In the genomic region with DNA sequence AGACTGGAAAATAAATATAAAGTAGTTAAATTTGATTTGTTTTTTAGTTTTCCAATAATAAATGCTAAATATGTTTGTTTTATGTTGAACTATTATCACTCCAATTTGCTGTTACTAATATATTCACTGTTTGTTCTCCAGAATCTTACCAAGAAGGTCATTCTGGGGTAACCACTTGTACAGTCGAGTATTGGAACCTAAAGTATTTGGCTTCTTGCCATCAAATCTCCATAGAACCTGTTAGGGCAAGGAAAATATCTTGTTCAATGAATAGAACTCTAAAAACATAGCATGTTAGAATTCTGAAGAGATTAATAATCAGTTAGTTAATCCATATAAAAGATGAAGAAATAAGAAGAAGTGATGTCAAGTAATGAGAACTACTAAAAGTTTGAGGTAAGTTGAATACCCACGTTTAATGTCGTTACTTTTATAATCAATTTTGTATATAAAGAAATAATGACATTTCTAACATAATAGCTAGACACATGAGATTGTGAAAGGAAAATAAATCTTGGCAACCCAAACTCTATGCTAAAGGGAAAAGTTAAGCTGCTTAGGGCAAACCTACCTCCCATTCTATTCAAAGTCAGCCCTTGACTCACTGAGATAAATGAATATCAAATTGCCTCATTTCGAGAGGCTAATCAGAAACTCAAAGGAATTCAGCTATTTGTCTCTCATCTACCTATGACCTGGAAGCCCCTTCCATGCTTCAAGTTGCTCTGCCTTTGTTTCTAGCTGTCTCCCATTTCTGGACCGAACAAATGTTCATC, we compare ENCODE assay signal across 21 cellular contexts. TPM values are rescaled to one million over a fixed set of nuclear protein-coding genes. Genes with fewer than 3 reads are reported as not detected.
A peak's percentile ranks its signal among the peaks of the same experiment; 100 is the strongest.
DNase-seq lines count a peak whose midpoint lies in the region; ATAC-seq, FAIRE-seq and TF ChIP-seq lines count a peak whose summit lies in the region.
"Had no signal": no experiment of that assay in that cellular context is flagged by ENCODE, and none has a peak within 500 bp of the region (broad histone marks: within the 10 kb centered on the region; RNA-seq: fewer than 3 reads in every experiment).

No MANE protein-coding gene starts in this region.

- H3K4me2 ChIP-seq in HepG2 (ENCODE audit: low read depth, low read length): peak overlapping the region; percentile 69; the same call in 1 of the 2 replicates
- H3K4me2 ChIP-seq: PC-9 had no signal

- no peak for TF ChIP-seq RAD21 in HepG2 (CRISPR knock-in tag; IDR thresholded peaks at IDR 0.05)

- no peaks in the 10 kb centered on the region for H3K9me3 ChIP-seq in HepG2 (ENCODE audit: low read length)
- H3K9me3 ChIP-seq in right lobe of liver: no peaks in the 10 kb centered on the region

- peak overlapping the region; percentile 1; the same call in 1 of the 2 replicates for H3K9ac ChIP-seq in HepG2 (ENCODE audit: insufficient read depth, low read depth, low read length)
- H3K9ac ChIP-seq: GM23248 had no signal

- intact Hi-C loops in HepG2 (cut with micrococcal nuclease; ENCODE audit: unreplicated experiment) (loop anchor here (10.0 kb wide), 2 partner anchors 160 to 370 kb away; partner anchors contain the start of gene UGT2B10), right lobe of liver (cut with DNase I) (no loop called here)

- peak overlapping the region; percentile 24 for H3K27ac Mint-ChIP-seq in type B pancreatic cell
- no peak overlapping the region for H3K27ac Mint-ChIP-seq in WTC11

- no peaks in the 10 kb centered on the region for H3K79me2 ChIP-seq in HepG2 (ENCODE audit: insufficient read depth, low read length)

- TF ChIP-seq CTCF in HepG2 (CRISPR knock-in tag; IDR thresholded peaks at IDR 0.05) (no peak), right lobe of liver (IDR thresholded peaks at IDR 0.05) (no peak), type B pancreatic cell (conservative IDR thresholded peaks at IDR 0.05) (no peak), WTC11 (IDR thresholded peaks at IDR 0.05) (no peak)

- peaks cover 23% of the 10 kb centered on the region for H3K4me1 Mint-ChIP-seq in type B pancreatic cell (ENCODE audit: unreplicated experiment)
- peaks cover 33% of the 10 kb centered on the region for H3K4me1 Mint-ChIP-seq in WTC11

- TF ChIP-seq EP300 in HepG2 (IDR thresholded peaks at IDR 0.05; ENCODE audit: low read depth in 2 of 2, low read length in 2 of 2): no peak
- TF ChIP-seq EP300 in HepG2 (CRISPR knock-in tag; IDR thresholded peaks at IDR 0.05; ENCODE audit: borderline replicate concordance): no peak

- H3K27me3 Mint-ChIP-seq in type B pancreatic cell: no peaks in the 10 kb centered on the region
- no peaks in the 10 kb centered on the region for H3K27me3 Mint-ChIP-seq in WTC11 (ENCODE audit: low read depth)

- BruUV-seq in HepG2 (replicated peaks; lab: Mats Ljungman, UMichigan): no TSS peak

- H3K27ac ChIP-seq in HepG2 (ENCODE audit: extremely low read length, insufficient read depth, low read length): peak overlapping the region; percentile 95
- peak overlapping the region in 1 of 3 donors; percentile 76 for H3K27ac ChIP-seq in right lobe of liver
- H3K27ac ChIP-seq: GM23248, PC-9 had no signal

- H3K36me3 Mint-ChIP-seq in type B pancreatic cell (no peaks in the 10 kb centered on the region), WTC11 (peaks cover 5% of the 10 kb centered on the region)

- FAIRE-seq in HepG2 (lab: Jason Lieb, UNC) (no peak), colon (lab: Jason Lieb, UNC) (peak; percentile 85)
- FAIRE-seq: GM12892 had no signal

- CTCF ChIA-PET in HepG2 (lab: Yijun Ruan, JAX; ENCODE audit: low intra/inter-chr PET ratio, low total read pairs): no interaction called here
- CTCF ChIA-PET in WTC11 (lab: Charles Lee): no interaction called here

- H3K4me3 ChIP-seq in HepG2 (replicated peaks in 1 of 3; ENCODE audit: insufficient read depth in 1 of 3, low read depth in 2 of 3, low read length in 3 of 3): no peak overlapping the region
- H3K4me3 ChIP-seq in right lobe of liver: no peak overlapping the region
- H3K4me3 ChIP-seq: GM23248, PC-9 had no signal

- TF ChIP-seq POLR2A in HepG2 (IDR thresholded peaks at IDR 0.05; ENCODE audit: insufficient read depth in 1 of 2, low read depth in 2 of 2, low read length in 2 of 2) (no peak), right lobe of liver (IDR thresholded peaks at IDR 0.05) (no peak)

- H3K4me1 ChIP-seq in HepG2 (ENCODE audit: insufficient read depth, low read length) (peaks cover 53% of the 10 kb centered on the region), right lobe of liver (peaks cover 0 to 29% (median 5%) of the 10 kb centered on the region in 4 donors)

- no peak overlapping the region for H3K4me3 Mint-ChIP-seq in type B pancreatic cell
- H3K4me3 Mint-ChIP-seq in WTC11: no peak overlapping the region

- no peaks in the 10 kb centered on the region for H3K27me3 ChIP-seq in HepG2 (ENCODE audit: control insufficient read depth in 1 of 2, insufficient read depth in 2 of 2, low read length in 2 of 2)
- H3K27me3 ChIP-seq in right lobe of liver: no peaks in the 10 kb centered on the region

- H3K36me3 ChIP-seq in HepG2 (replicated peaks in 1 of 2; ENCODE audit: control insufficient read depth in 1 of 2, insufficient read depth in 2 of 2, low read length in 2 of 2): no peaks in the 10 kb centered on the region
- H3K36me3 ChIP-seq in right lobe of liver: peaks cover 0 to 35% (median 11%) of the 10 kb centered on the region in 4 donors

- H3K9me3 Mint-ChIP-seq in type B pancreatic cell (no peaks in the 10 kb centered on the region), WTC11 (peaks cover 9% of the 10 kb centered on the region)

- no peak overlapping the region for H2AFZ ChIP-seq in HepG2 (ENCODE audit: low read length)
- H2AFZ ChIP-seq: GM23248, PC-9 had no signal

- in situ Hi-C loops in HepG2 (cut with HindIII; ENCODE audit: extremely low pct_ligation_motif_present, low pct_unique_long_range_greater_than_20kb): no loop called here

- ATAC-seq in HepG2 (no peak), right lobe of liver (no peak), HG02870 (IDR thresholded peaks at IDR 0.05; ENCODE audit: unreplicated experiment) (no peak), HG03521 (IDR thresholded peaks at IDR 0.05; ENCODE audit: unreplicated experiment) (no peak), WTC11 (no peak)
- ATAC-seq: HCT116 had no signal

- H4K20me1 ChIP-seq in HepG2 (ENCODE audit: insufficient read depth, low read length): no peaks in the 10 kb centered on the region

- POLR2A ChIA-PET in HepG2 (lab: Yijun Ruan, JAX): interaction anchor here (0.7 to 4.0 kb wide), 4 partner anchors 78 to 293 kb away, joined by 5 to 35 read pairs (median 8); partner anchors contain the start of gene UGT2B10
- POLR2A ChIA-PET in WTC11 (lab: Charles Lee): no interaction called here

- 96% methylated on average over 5 of the region's 5 CpGs for WGBS in HepG2 (ENCODE audit: low lambda C conversion rate)
- 74% methylated on average over 5 of the region's 5 CpGs for WGBS in right lobe of liver (ENCODE audit: insufficient coverage, low coverage, low lambda C conversion rate, missing lambda C conversion rate)

- DNase-seq in HepG2 (ENCODE audit: low spot score) (no peak), right lobe of liver (no peak), kidney tubule cell (ENCODE audit: low spot score) (peak; percentile 26), type B pancreatic cell (ENCODE audit: extremely low spot score, unreplicated experiment) (no peak), WTC11 (ENCODE audit: low spot score) (no peak)
- DNase-seq: DND-41; GDM1; GM23248; NCI-H146; NCI-H2081 treated with DMSO at 0.1 percent for 48 hours; NCI-H69; NK-92 treated with Interleukin-12 subunit alpha and Interleukin-12 subunit beta, amount 100 ng/mL, for 24 hours; PC-9; SHP77 had no signal

TF ChIP-seq in WTC11, 78 proteins besides CTCF, POLR2A, EP300 and RAD21 (continues in another document):
- TF ChIP-seq OVOL2 (CRISPR knock-in tag; IDR thresholded peaks at IDR 0.05; ENCODE audit: borderline replicate concordance): no peak
- TF ChIP-seq EMX1 (CRISPR knock-in tag; IDR thresholded peaks at IDR 0.05): no peak
- TF ChIP-seq IRF2 (CRISPR knock-in tag; IDR thresholded peaks at IDR 0.05; ENCODE audit: borderline replicate concordance, low read depth): no peak

RNA-seq across cellular contexts. Expression of gene UGT2B15, which starts 15.3 kb away (rescaled TPM):
- total RNA-seq in HepG2 (2016; rRNA removed; fragmentation: Illumina TruSeq; extraction: Trizol) (0.04 TPM in 1 of 2 replicates, not detected in the other), right lobe of liver (100 to 1,000 TPM in 4 of 6 experiments, 10 to 100 TPM in 2; 44.9 to 533 (median 152) TPM), type B pancreatic cell (ENCODE audit: low replicate concordance) (2.0 and 5.2 TPM in 2 replicates), WTC11 (2021) (0.22 to 0.25 TPM (median 0.25 TPM) in 3 replicates)
- total RNA-seq in HepG2 (2016; cell fraction: cytosol; rRNA removed; fragmentation: Illumina TruSeq; extraction: Trizol; ENCODE audit: low read depth): not detected in 2 replicates
- total RNA-seq in HepG2 (2016; cell fraction: insoluble cytoplasmic fraction; rRNA removed; fragmentation: Illumina TruSeq; extraction: Trizol): 0.09 TPM in 1 of 2 replicates, not detected in the other
- not detected in 2 replicates for total RNA-seq in HepG2 (2016; cell fraction: membrane; rRNA removed; fragmentation: Illumina TruSeq; extraction: Trizol)
- total RNA-seq in HepG2 (2016; cell fraction: nucleus; rRNA removed; fragmentation: Illumina TruSeq; extraction: Trizol): not detected in 2 replicates
- 0.07 and 0.11 TPM in 2 replicates for polyA plus RNA-seq in HepG2 (2011; rRNA removed)
- polyA plus RNA-seq in HepG2 (2011; cell fraction: cytosol; rRNA removed): 0.17 TPM in 1 of 2 replicates, not detected in the other
- polyA plus RNA-seq in HepG2 (2011; cell fraction: nucleus; rRNA removed): not detected in 2 replicates
- 0.12 and 0.20 TPM in 2 replicates for polyA plus RNA-seq in HepG2 (2012)
- polyA plus RNA-seq in HepG2 (2016; cell fraction: cytosol; fragmentation: Illumina TruSeq; extraction: Trizol; ENCODE audit: low read depth): not detected in 2 replicates
- polyA plus RNA-seq in HepG2 (2016; cell fraction: insoluble cytoplasmic fraction; fragmentation: Illumina TruSeq; extraction: Trizol; ENCODE audit: low read depth): not detected in 2 replicates
- polyA plus RNA-seq in HepG2 (2016; cell fraction: membrane; fragmentation: Illumina TruSeq; extraction: Trizol; ENCODE audit: low read depth): not detected in 2 replicates
- not detected in 2 replicates for polyA plus RNA-seq in HepG2 (2016; cell fraction: nucleus; fragmentation: Illumina TruSeq; extraction: Trizol; ENCODE audit: insufficient read depth, low read depth)
- 0.12 TPM in 1 of 2 replicates, not detected in the other for polyA minus RNA-seq in HepG2 (2011; rRNA and poly(A)+ RNA removed; ENCODE audit: low replicate concordance)
- polyA minus RNA-seq in HepG2 (2011; cell fraction: cytosol; rRNA and poly(A)+ RNA removed): not detected in 2 replicates
- 0.13 TPM in 1 of 2 replicates, not detected in the other for polyA minus RNA-seq in HepG2 (2011; cell fraction: nucleus; rRNA and poly(A)+ RNA removed)
- total RNA-seq: A673, GM23248, HT1080, PC-9 had no signal
- polyA plus RNA-seq: GM23248 had no signal
